ENCODE assay signal across 1 cellular context in the genomic region with DNA sequence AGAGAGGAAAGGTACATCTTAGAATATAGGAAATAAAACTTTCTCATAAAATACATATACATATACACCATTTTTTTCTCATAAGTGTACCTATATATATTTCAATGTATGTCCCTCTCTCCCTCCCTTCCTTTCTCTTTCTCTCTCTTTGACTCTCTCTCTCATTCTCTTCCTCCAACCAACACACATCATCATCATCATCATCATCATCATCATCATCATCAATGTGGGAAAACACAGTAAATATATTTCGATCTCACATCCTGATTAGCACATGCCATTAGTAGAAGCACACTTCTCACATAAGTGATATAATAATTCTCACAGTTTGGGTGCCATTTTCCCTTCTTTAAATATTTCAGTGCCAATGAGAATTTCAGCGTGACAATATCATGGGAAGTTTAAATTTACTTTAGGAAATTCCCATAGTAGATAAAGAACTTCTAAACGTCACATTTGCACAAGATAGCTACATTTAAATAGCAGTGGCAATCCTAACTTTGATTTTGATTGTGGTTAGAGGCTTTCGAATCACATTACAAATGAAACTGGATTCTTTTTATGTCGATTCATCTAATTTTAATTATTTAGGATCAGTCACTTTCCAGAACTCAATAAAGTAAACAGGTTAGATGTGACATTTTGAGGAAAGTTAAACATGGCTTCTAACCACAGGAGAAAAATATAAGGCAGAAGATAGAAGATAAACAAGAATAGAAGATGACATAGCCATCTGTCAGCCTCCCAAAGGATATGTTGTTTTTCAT.
A peak's percentile ranks its signal among the peaks of the same experiment; 100 is the strongest.
TF ChIP-seq lines count a peak whose summit lies in the region.

No MANE protein-coding gene starts in this region.

TF ChIP-seq in K562, 482 proteins besides CTCF, POLR2A, EP300 and RAD21:
- TF ChIP-seq C11orf30 (IDR thresholded peaks at IDR 0.05; ENCODE audit: low read depth): peak; percentile 50; the same call in 1 of the 2 replicates
- no peak for TF ChIP-seq ZNF583 (CRISPR knock-in tag; IDR thresholded peaks at IDR 0.05)
- TF ChIP-seq ZNF830 (CRISPR knock-in tag; IDR thresholded peaks at IDR 0.05): no peak
- no peak for TF ChIP-seq TBL1XR1 (IDR thresholded peaks at IDR 0.05; ENCODE audit: low read length in 2 of 2)
- TF ChIP-seq ZNF316 (IDR thresholded peaks at IDR 0.05): peak; percentile 65
- TF ChIP-seq, protein P1, sequence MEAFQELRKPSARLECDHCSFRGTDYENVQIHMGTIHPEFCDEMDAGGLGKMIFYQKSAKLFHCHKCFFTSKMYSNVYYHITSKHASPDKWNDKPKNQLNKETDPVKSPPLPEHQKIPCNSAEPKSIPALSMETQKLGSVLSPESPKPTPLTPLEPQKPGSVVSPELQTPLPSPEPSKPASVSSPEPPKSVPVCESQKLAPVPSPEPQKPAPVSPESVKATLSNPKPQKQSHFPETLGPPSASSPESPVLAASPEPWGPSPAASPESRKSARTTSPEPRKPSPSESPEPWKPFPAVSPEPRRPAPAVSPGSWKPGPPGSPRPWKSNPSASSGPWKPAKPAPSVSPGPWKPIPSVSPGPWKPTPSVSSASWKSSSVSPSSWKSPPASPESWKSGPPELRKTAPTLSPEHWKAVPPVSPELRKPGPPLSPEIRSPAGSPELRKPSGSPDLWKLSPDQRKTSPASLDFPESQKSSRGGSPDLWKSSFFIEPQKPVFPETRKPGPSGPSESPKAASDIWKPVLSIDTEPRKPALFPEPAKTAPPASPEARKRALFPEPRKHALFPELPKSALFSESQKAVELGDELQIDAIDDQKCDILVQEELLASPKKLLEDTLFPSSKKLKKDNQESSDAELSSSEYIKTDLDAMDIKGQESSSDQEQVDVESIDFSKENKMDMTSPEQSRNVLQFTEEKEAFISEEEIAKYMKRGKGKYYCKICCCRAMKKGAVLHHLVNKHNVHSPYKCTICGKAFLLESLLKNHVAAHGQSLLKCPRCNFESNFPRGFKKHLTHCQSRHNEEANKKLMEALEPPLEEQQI (IDR thresholded peaks at IDR 0.05): no peak
